Comparison of ENCODE assay signal across 1 cellular context in genomic region chr17:6509295-6509771, GRCh38.
A peak's percentile ranks its signal among the peaks of the same experiment; 100 is the strongest.
TF ChIP-seq lines count a peak whose summit lies in the region.

No MANE protein-coding gene starts in this region.

TF ChIP-seq in WTC11, 78 proteins besides CTCF, POLR2A, EP300 and RAD21:
- TF ChIP-seq NR2C2 (CRISPR knock-in tag; IDR thresholded peaks at IDR 0.05) (no peak), ZNF263 (CRISPR knock-in tag; IDR thresholded peaks at IDR 0.05; ENCODE audit: low read depth) (peak; percentile 93), GRHL2 (CRISPR knock-in tag; IDR thresholded peaks at IDR 0.05; ENCODE audit: insufficient replicate concordance, severe bottlenecking) (no peak), NFE2L1 (CRISPR knock-in tag; IDR thresholded peaks at IDR 0.05) (no peak)
TF ChIP-seq in WTC11: peak in this region for 1.
